Comparison of ENCODE assay signal across 15 cellular contexts in genomic region chr1:225814381-225814780, GRCh38. TPM values are rescaled to one million over a fixed set of nuclear protein-coding genes. Genes with fewer than 3 reads are reported as not detected.
DNase-seq lines count a peak whose midpoint lies in the region; ATAC-seq, FAIRE-seq and TF ChIP-seq lines count a peak whose summit lies in the region.
"Had no signal": no experiment of that assay in that cellular context is flagged by ENCODE, and none has a peak within 500 bp of the region (broad histone marks: within the 10 kb centered on the region; RNA-seq: fewer than 3 reads in every experiment).

No MANE protein-coding gene starts in this region.

- ATAC-seq in K562 (no peak), HG03342 (IDR thresholded peaks at IDR 0.05; ENCODE audit: unreplicated experiment) (no peak)
- ATAC-seq: activated T-helper 17 cell treated with anti-CD3 and anti-CD28 coated beads, Interleukin-2, amount 50 U/mL, for 72 hours; SK-N-SH treated with all-trans-retinoic acid at 6 μM for 48 hours had no signal

- POLR2A ChIA-PET in K562 (lab: Yijun Ruan, JAX) = interaction anchor here (0.7 to 1.9 kb wide), 9 partner anchors 8 to 167 kb away, joined by 3 to 19 read pairs (median 5); partner anchors contain the start of gene SRP9

- no peaks in the 10 kb centered on the region for H3K27me3 ChIP-seq in K562 (ENCODE audit: control insufficient read depth in 2 of 2, insufficient read depth in 2 of 2, low read length in 2 of 2)
- H3K27me3 ChIP-seq in parathyroid adenoma (ENCODE audit: control insufficient read depth, insufficient read depth, low read length) = no peaks in the 10 kb centered on the region
- H3K27me3 ChIP-seq in transverse colon = no peaks in the 10 kb centered on the region

- TF ChIP-seq CTCF in K562 (IDR thresholded peaks at IDR 0.05 in 2 of 3, conservative IDR thresholded peaks at IDR 0.05 in 1 of 3; ENCODE audit: insufficient read depth in 2 of 3, low read depth in 1 of 3, low read length in 3 of 3) (no peak), kidney (IDR thresholded peaks at IDR 0.05; ENCODE audit: borderline replicate concordance, extremely low read depth, insufficient read depth) (no peak), parathyroid adenoma (IDR thresholded peaks at IDR 0.05) (no peak), transverse colon (IDR thresholded peaks at IDR 0.05) (no peak)

- no peak for TF ChIP-seq RAD21 in K562 (CRISPR knock-in tag; conservative IDR thresholded peaks at IDR 0.05 in 1 of 2, IDR thresholded peaks at IDR 0.05 in 1 of 2)

- TF ChIP-seq EP300 in K562 (IDR thresholded peaks at IDR 0.05; ENCODE audit: low read length) = no peak
- TF ChIP-seq EP300 in transverse colon (IDR thresholded peaks at IDR 0.05; ENCODE audit: low read depth) = no peak

- no peaks in the 10 kb centered on the region for H3K36me3 ChIP-seq in K562 (ENCODE audit: control insufficient read depth, insufficient read depth, low read length)
- H3K36me3 ChIP-seq in kidney (ENCODE audit: control insufficient read depth in 1 of 2, insufficient read depth in 2 of 2, low read length in 2 of 2) = no peaks in the 10 kb centered on the region
- H3K36me3 ChIP-seq in parathyroid adenoma (ENCODE audit: control insufficient read depth, insufficient read depth, low read length) = no peaks in the 10 kb centered on the region
- H3K36me3 ChIP-seq in transverse colon = no peaks in the 10 kb centered on the region

- H3K4me3 ChIP-seq in K562 = no peak overlapping the region
- peak overlapping the region in 1 of 2 donors; percentile 38 for H3K4me3 ChIP-seq in kidney (ENCODE audit: low read length in 2 of 2)
- no peak overlapping the region for H3K4me3 ChIP-seq in parathyroid adenoma (ENCODE audit: low read depth, low read length)
- H3K4me3 ChIP-seq in transverse colon = no peak overlapping the region

- H3K4me2 ChIP-seq in K562 (ENCODE audit: insufficient read depth, low read length) (no peak overlapping the region), parathyroid adenoma (ENCODE audit: low read length) (no peak overlapping the region)

- H3K79me2 ChIP-seq in K562 (ENCODE audit: control insufficient read depth, insufficient read depth, low read length) (no peaks in the 10 kb centered on the region), parathyroid adenoma (peaks cover 7% of the 10 kb centered on the region)

- WGBS in K562 (ENCODE audit: insufficient coverage, low coverage, missing lambda C conversion rate) = 55% methylated on average over 7 of the region's 7 CpGs
- 72% methylated on average over 7 of the region's 7 CpGs; no CpG with 5 or more reads in 1 of the 2 donors for WGBS in transverse colon (ENCODE audit: low coverage in 1 of 2), 2 donors

- no peaks in the 10 kb centered on the region for H3K9me1 ChIP-seq in K562 (ENCODE audit: control insufficient read depth, insufficient read depth, low read length)

- H3K9me3 ChIP-seq in K562 (replicated peaks; ENCODE audit: control insufficient read depth, insufficient read depth, low read depth, low read length) (no peaks in the 10 kb centered on the region), kidney (ENCODE audit: control insufficient read depth in 1 of 2, low read length in 2 of 2) (no peaks in the 10 kb centered on the region), parathyroid adenoma (ENCODE audit: control insufficient read depth, low read length) (no peaks in the 10 kb centered on the region), transverse colon (no peaks in the 10 kb centered on the region)

- no peak for FAIRE-seq in K562 (lab: Jason Lieb, UNC)
- FAIRE-seq in kidney (lab: Jason Lieb, UNC) = no peak

- in situ Hi-C loops in K562 (cut with MboI) = no loop called here
- in situ Hi-C loops in transverse colon (cut with MboI; ENCODE audit: low pct_ligation_motif_present in 1 of 4, low pct_unique_long_range_greater_than_20kb in 1 of 4, low sequenced_read_pairs in 3 of 4) = no loop called here

- H2AFZ ChIP-seq in K562 (ENCODE audit: low read depth, low read length) (no peak overlapping the region), parathyroid adenoma (no peak overlapping the region)

- CTCF ChIA-PET in K562 (lab: Yijun Ruan, JAX; ENCODE audit: low intra/inter-chr PET ratio) = no interaction called here

- BruUV-seq in K562 (replicated peaks; lab: Mats Ljungman, UMichigan) = no TSS peak

- DNase-seq in K562 (ENCODE audit: extremely low read depth in 1 of 4, low spot score in 3 of 4) (no peak), kidney (no peak), transverse colon (no peak), NCI-H69 (lab: John Stamatoyannopoulos, UW) (no peak), islet precursor cell (no peak), RPMI8226 (no peak)
- DNase-seq: activated CD4-positive, alpha-beta T cell treated with anti-CD3 and anti-CD28 coated beads, Interleukin-2, amount 50 U/mL, for 48 hours; anterior cingulate cortex; C1 segment of cervical spinal cord; H9; KG1 had no signal

- H3K9ac ChIP-seq in K562 (ENCODE audit: insufficient read depth in 1 of 2, low read depth in 2 of 2, low read length in 2 of 2) (peak overlapping the region in 1 of 2 experiments; percentile 56; a peak in 2 of 4 replicates), kidney (ENCODE audit: low read length in 2 of 2) (peak overlapping the region in 1 of 2 donors; percentile 53), parathyroid adenoma (no peak overlapping the region)

- H3K27ac ChIP-seq in K562 (ENCODE audit: extremely low read depth, low read depth, low read length) = no peak overlapping the region
- peak overlapping the region; percentile 82 to 84 for H3K27ac ChIP-seq in kidney (ENCODE audit: low read depth in 2 of 2, low read length in 2 of 2)
- peak overlapping the region; percentile 54 for H3K27ac ChIP-seq in parathyroid adenoma
- peak overlapping the region; percentile 76 to 95 (median 88) for H3K27ac ChIP-seq in transverse colon

- intact Hi-C loops in K562 (cut with micrococcal nuclease) (loop anchor here (5.0 kb wide), 1 partner anchor 248 kb away; the partner anchor contains the start of gene H3-3A), kidney (cut with DNase I) (no loop called here), transverse colon (cut with DNase I; ENCODE audit: low total_unique reads) (loop anchor here (5.0 kb wide), 1 partner anchor 37 kb away; the partner anchor contains the start of gene SRP9)

- H4K20me1 ChIP-seq in K562 (replicated peaks; ENCODE audit: control insufficient read depth, insufficient read depth, low read length) = no peaks in the 10 kb centered on the region; the same call in 1 of the 2 replicates

- H3K4me1 ChIP-seq in K562 (replicated peaks in 1 of 2; ENCODE audit: control insufficient read depth in 2 of 2, insufficient read depth in 2 of 2, low read length in 2 of 2) (peaks cover 33 to 45% of the 10 kb centered on the region in 2 experiments), kidney (ENCODE audit: control insufficient read depth in 1 of 2, insufficient read depth in 1 of 2, low read depth in 1 of 2, low read length in 2 of 2) (peaks cover 56 to 60% of the 10 kb centered on the region in 2 donors), parathyroid adenoma (no peaks in the 10 kb centered on the region), transverse colon (peaks cover 51 to 79% (median 70%) of the 10 kb centered on the region in 4 donors)

- TF ChIP-seq POLR2A in K562 (conservative IDR thresholded peaks at IDR 0.05) (no peak), transverse colon (IDR thresholded peaks at IDR 0.05) (no peak)

TF ChIP-seq in K562, 482 proteins besides CTCF, POLR2A, EP300 and RAD21 (continues in another document):
- 0 out of 2 replicates have a peak, but pooled peaks have one; percentile 30 for TF ChIP-seq NFIC (IDR thresholded peaks at IDR 0.05)

RNA-seq across cellular contexts. Expression of gene EPHX1, which starts 4.5 kb away (rescaled TPM):
- 16.4 and 37.6 TPM in 2 replicates for total RNA-seq in K562 (2011; cell fraction: chromatin; rRNA removed; ENCODE audit: low replicate concordance)
- 26.8 and 35.4 TPM in 2 replicates for total RNA-seq in K562 (2011; cell fraction: nucleolus; rRNA removed)
- 21.5 and 25.0 TPM in 2 replicates for total RNA-seq in K562 (2011; cell fraction: nucleoplasm; rRNA removed)
- total RNA-seq in K562 (2014; rRNA removed) = 8.0 and 11.6 TPM in 2 replicates
- total RNA-seq in K562 (2014; rRNA removed; fragmentation: Illumina TruSeq; extraction: Trizol) = 4.7 and 5.1 TPM in 2 replicates
- total RNA-seq in K562 (2015; rRNA removed; fragmentation: Illumina TruSeq; extraction: Trizol) = 6.7 and 7.6 TPM in 2 replicates
- total RNA-seq in K562 (2021) = 18.5 and 21.1 TPM in 2 replicates
- 4.0 and 11.2 TPM in 2 replicates for polyA plus RNA-seq in K562 (2011; rRNA removed)
- 4.7 and 5.2 TPM in 2 replicates for polyA plus RNA-seq in K562 (2011; cell fraction: cytosol; rRNA removed)
- 6.3 and 7.3 TPM in 2 replicates for polyA plus RNA-seq in K562 (2011; cell fraction: nucleus; rRNA removed)
- 26.2 and 32.9 TPM in 2 replicates for polyA plus RNA-seq in K562 (2012)
- 21.9 and 27.0 TPM in 2 replicates for polyA plus RNA-seq in K562 (2014; fragmentation: Illumina TruSeq; extraction: Trizol)
- polyA plus RNA-seq in K562 (2014; fragmentation: Nextera tagmentation; extraction: Ambion mirVana) = under 1 TPM; 0.21 to 0.48 TPM
- polyA plus RNA-seq in K562 (2014; rRNA removed) = 7.5 and 8.8 TPM in 2 replicates
- 3.6 and 4.8 TPM in 2 replicates for polyA minus RNA-seq in K562 (2011; rRNA and poly(A)+ RNA removed)
- 6.6 and 10.0 TPM in 2 replicates for polyA minus RNA-seq in K562 (2011; cell fraction: cytosol; rRNA and poly(A)+ RNA removed)
- 5.0 and 6.2 TPM in 2 replicates for polyA minus RNA-seq in K562 (2011; cell fraction: nucleus; rRNA and poly(A)+ RNA removed)
- 78.6 TPM for total RNA-seq in kidney
- polyA plus RNA-seq in kidney (ENCODE audit: insufficient read depth, low read depth, low replicate concordance) = 178 TPM
- 100 to 1,000 TPM in 1 of 4 donors, 10 to 100 TPM in 3; 56.9 to 114 (median 90.6) TPM for total RNA-seq in transverse colon

RNA-seq across cellular contexts. Expression of gene SRP9, which starts 36.8 kb away (rescaled TPM):
- total RNA-seq in K562 (2011; cell fraction: chromatin; rRNA removed; ENCODE audit: low replicate concordance) = 83.3 and 146 TPM in 2 replicates
- 43.4 and 63.3 TPM in 2 replicates for total RNA-seq in K562 (2011; cell fraction: nucleolus; rRNA removed)
- total RNA-seq in K562 (2011; cell fraction: nucleoplasm; rRNA removed) = 146 and 277 TPM in 2 replicates
- total RNA-seq in K562 (2014; rRNA removed) (272 and 273 TPM in 2 replicates), K562 (2014; rRNA removed; fragmentation: Illumina TruSeq; extraction: Trizol) (690 and 726 TPM in 2 replicates), K562 (2015; rRNA removed; fragmentation: Illumina TruSeq; extraction: Trizol) (537 and 597 TPM in 2 replicates), K562 (2021) (434 and 437 TPM in 2 replicates), kidney (199 TPM), transverse colon (100 to 1,000 TPM in 2 of 4 donors, 10 to 100 TPM in 2; 42.3 to 208 (median 117) TPM)
- polyA plus RNA-seq in K562 (2011; rRNA removed) (836 and 1,016 TPM in 2 replicates), K562 (2014; fragmentation: Illumina TruSeq; extraction: Trizol) (557 and 668 TPM in 2 replicates), K562 (2014; fragmentation: Nextera tagmentation; extraction: Ambion mirVana) (1,000 to 10,000 TPM; 1,645 to 1,892 TPM), K562 (2014; rRNA removed) (502 and 509 TPM in 2 replicates), kidney (ENCODE audit: insufficient read depth, low read depth, low replicate concordance) (307 TPM)
- 227 and 688 TPM in 2 replicates for polyA plus RNA-seq in K562 (2011; cell fraction: cytosol; rRNA removed)
- polyA plus RNA-seq in K562 (2011; cell fraction: nucleus; rRNA removed) = 227 and 377 TPM in 2 replicates
- polyA plus RNA-seq in K562 (2012) = 392 and 460 TPM in 2 replicates
- 359 and 411 TPM in 2 replicates for polyA minus RNA-seq in K562 (2011; rRNA and poly(A)+ RNA removed)
- polyA minus RNA-seq in K562 (2011; cell fraction: cytosol; rRNA and poly(A)+ RNA removed) = 148 and 171 TPM in 2 replicates
- polyA minus RNA-seq in K562 (2011; cell fraction: nucleus; rRNA and poly(A)+ RNA removed) = 33.3 and 80.0 TPM in 2 replicates
